1 cellular context compared by ENCODE assay signal in the genomic region with DNA sequence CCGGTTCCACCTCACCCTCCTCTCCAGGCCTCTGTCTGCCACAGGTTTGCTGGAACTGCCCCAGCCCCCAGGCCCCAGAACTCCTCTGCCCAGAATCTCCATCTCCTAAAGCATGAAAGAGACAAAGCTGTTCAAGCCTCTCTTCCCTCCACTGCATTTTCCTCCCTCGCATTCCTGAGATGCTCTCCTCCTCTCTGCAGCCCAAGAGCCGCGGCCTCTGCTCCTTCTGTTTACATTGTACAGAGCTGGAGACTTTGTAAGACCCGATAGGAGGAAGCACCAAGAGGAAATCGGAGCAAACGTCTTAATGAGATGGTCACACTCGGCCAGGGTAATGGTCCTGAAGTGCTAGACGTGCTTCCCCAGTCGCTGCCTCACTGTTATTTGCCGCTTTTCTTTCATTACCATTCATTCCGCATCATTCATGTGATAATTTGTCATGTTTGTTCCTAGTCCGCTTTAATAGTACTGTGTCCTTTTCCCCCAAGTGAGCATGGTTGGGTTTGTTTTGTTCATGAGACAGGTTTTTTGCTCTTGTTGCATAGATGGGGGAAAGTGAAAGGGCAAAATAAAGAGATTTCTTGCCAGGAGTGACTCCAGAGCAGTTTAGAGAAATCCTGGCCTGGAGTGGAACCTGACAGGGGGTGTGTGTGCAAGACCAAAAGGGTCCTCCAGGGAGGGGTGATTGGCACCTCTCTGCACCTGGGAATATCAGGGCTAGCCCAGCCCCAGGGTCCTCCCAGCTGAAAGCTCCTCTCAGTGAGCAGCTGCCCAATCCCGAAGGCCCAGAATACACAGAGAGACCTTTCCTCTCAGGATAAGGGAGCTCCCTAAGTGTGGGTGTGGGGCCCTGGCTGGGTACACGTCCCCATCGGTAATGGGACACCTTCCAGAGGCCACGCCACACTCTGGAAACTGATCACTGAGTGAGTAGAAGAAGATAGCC.
TF ChIP-seq lines count a peak whose summit lies in the region.

No MANE protein-coding gene starts in this region.

TF ChIP-seq in H1, 55 proteins besides CTCF, POLR2A, EP300 and RAD21:
- no peak for TF ChIP-seq CEBPB (IDR thresholded peaks at IDR 0.05; ENCODE audit: low read depth, low read length)
- no peak for TF ChIP-seq HDAC6 (IDR thresholded peaks at IDR 0.05; ENCODE audit: low read depth, low read length)
- peak; percentile 25 for TF ChIP-seq ASH2L (IDR thresholded peaks at IDR 0.05; ENCODE audit: low read length)
- TF ChIP-seq, protein P1, sequence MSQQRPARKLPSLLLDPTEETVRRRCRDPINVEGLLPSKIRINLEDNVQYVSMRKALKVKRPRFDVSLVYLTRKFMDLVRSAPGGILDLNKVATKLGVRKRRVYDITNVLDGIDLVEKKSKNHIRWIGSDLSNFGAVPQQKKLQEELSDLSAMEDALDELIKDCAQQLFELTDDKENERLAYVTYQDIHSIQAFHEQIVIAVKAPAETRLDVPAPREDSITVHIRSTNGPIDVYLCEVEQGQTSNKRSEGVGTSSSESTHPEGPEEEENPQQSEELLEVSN (IDR thresholded peaks at IDR 0.05), result peak; percentile 27; the same call in 1 of the 2 replicates
- 0 out of 4 replicates have a peak, but pooled peaks have one; percentile 20 to 39 for TF ChIP-seq HDAC2 (IDR thresholded peaks at IDR 0.05; ENCODE audit: borderline replicate concordance in 1 of 2, low read depth in 2 of 2, low read length in 2 of 2)
- TF ChIP-seq, protein P2, sequence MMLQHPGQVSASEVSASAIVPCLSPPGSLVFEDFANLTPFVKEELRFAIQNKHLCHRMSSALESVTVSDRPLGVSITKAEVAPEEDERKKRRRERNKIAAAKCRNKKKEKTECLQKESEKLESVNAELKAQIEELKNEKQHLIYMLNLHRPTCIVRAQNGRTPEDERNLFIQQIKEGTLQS (IDR thresholded peaks at IDR 0.05; ENCODE audit: insufficient read depth, low read depth, low read length), result no peak
- TF ChIP-seq GTF2F1 (IDR thresholded peaks at IDR 0.05; ENCODE audit: borderline replicate concordance, low read depth, low read length), result no peak
- TF ChIP-seq KDM4A (IDR thresholded peaks at IDR 0.05; ENCODE audit: low read depth, low read length, severe bottlenecking), result no peak
- no peak for TF ChIP-seq POU5F1 (IDR thresholded peaks at IDR 0.05; ENCODE audit: low read depth, low read length)
- no peak for TF ChIP-seq TAF7 (optimal IDR thresholded peaks at IDR 0.05; ENCODE audit: borderline replicate concordance, low read depth, low read length)
- no peak for TF ChIP-seq NANOG (IDR thresholded peaks at IDR 0.05; ENCODE audit: insufficient read depth, low read depth, low read length, poor library complexity, severe bottlenecking)
- no peak for TF ChIP-seq CTBP2 (IDR thresholded peaks at IDR 0.05; ENCODE audit: borderline replicate concordance, insufficient read depth, insufficient read length, low read length)
- TF ChIP-seq, protein P3, sequence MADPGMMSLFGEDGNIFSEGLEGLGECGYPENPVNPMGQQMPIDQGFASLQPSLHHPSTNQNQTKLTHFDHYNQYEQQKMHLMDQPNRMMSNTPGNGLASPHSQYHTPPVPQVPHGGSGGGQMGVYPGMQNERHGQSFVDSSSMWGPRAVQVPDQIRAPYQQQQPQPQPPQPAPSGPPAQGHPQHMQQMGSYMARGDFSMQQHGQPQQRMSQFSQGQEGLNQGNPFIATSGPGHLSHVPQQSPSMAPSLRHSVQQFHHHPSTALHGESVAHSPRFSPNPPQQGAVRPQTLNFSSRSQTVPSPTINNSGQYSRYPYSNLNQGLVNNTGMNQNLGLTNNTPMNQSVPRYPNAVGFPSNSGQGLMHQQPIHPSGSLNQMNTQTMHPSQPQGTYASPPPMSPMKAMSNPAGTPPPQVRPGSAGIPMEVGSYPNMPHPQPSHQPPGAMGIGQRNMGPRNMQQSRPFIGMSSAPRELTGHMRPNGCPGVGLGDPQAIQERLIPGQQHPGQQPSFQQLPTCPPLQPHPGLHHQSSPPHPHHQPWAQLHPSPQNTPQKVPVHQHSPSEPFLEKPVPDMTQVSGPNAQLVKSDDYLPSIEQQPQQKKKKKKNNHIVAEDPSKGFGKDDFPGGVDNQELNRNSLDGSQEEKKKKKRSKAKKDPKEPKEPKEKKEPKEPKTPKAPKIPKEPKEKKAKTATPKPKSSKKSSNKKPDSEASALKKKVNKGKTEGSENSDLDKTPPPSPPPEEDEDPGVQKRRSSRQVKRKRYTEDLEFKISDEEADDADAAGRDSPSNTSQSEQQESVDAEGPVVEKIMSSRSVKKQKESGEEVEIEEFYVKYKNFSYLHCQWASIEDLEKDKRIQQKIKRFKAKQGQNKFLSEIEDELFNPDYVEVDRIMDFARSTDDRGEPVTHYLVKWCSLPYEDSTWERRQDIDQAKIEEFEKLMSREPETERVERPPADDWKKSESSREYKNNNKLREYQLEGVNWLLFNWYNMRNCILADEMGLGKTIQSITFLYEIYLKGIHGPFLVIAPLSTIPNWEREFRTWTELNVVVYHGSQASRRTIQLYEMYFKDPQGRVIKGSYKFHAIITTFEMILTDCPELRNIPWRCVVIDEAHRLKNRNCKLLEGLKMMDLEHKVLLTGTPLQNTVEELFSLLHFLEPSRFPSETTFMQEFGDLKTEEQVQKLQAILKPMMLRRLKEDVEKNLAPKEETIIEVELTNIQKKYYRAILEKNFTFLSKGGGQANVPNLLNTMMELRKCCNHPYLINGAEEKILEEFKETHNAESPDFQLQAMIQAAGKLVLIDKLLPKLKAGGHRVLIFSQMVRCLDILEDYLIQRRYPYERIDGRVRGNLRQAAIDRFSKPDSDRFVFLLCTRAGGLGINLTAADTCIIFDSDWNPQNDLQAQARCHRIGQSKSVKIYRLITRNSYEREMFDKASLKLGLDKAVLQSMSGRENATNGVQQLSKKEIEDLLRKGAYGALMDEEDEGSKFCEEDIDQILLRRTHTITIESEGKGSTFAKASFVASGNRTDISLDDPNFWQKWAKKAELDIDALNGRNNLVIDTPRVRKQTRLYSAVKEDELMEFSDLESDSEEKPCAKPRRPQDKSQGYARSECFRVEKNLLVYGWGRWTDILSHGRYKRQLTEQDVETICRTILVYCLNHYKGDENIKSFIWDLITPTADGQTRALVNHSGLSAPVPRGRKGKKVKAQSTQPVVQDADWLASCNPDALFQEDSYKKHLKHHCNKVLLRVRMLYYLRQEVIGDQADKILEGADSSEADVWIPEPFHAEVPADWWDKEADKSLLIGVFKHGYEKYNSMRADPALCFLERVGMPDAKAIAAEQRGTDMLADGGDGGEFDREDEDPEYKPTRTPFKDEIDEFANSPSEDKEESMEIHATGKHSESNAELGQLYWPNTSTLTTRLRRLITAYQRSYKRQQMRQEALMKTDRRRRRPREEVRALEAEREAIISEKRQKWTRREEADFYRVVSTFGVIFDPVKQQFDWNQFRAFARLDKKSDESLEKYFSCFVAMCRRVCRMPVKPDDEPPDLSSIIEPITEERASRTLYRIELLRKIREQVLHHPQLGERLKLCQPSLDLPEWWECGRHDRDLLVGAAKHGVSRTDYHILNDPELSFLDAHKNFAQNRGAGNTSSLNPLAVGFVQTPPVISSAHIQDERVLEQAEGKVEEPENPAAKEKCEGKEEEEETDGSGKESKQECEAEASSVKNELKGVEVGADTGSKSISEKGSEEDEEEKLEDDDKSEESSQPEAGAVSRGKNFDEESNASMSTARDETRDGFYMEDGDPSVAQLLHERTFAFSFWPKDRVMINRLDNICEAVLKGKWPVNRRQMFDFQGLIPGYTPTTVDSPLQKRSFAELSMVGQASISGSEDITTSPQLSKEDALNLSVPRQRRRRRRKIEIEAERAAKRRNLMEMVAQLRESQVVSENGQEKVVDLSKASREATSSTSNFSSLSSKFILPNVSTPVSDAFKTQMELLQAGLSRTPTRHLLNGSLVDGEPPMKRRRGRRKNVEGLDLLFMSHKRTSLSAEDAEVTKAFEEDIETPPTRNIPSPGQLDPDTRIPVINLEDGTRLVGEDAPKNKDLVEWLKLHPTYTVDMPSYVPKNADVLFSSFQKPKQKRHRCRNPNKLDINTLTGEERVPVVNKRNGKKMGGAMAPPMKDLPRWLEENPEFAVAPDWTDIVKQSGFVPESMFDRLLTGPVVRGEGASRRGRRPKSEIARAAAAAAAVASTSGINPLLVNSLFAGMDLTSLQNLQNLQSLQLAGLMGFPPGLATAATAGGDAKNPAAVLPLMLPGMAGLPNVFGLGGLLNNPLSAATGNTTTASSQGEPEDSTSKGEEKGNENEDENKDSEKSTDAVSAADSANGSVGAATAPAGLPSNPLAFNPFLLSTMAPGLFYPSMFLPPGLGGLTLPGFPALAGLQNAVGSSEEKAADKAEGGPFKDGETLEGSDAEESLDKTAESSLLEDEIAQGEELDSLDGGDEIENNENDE (IDR thresholded peaks at IDR 0.05; ENCODE audit: insufficient replicate concordance, low read length), result no peak
- TF ChIP-seq TEAD4 (IDR thresholded peaks at IDR 0.05; ENCODE audit: low read depth, low read length), result peak; percentile 72; the same call in 1 of the 2 replicates
- TF ChIP-seq EZH2 (IDR thresholded peaks at IDR 0.05; ENCODE audit: low read depth, low read length, severe bottlenecking), result peak; percentile 28
- no peak for TF ChIP-seq SIX5 (IDR thresholded peaks at IDR 0.05; ENCODE audit: low read depth, low read length)
- TF ChIP-seq CREB1 (IDR thresholded peaks at IDR 0.05), result no peak
- no peak for TF ChIP-seq RFX5 (IDR thresholded peaks at IDR 0.05; ENCODE audit: borderline replicate concordance, low read depth, low read length)
